In genomic region chr2:73726657-73727056, GRCh38 we compare ENCODE assay signal across 5 cellular contexts. TPM values are rescaled to one million over a fixed set of nuclear protein-coding genes. Genes with fewer than 3 reads are reported as not detected.
"Had no signal": no experiment of that assay in that cellular context is flagged by ENCODE, and none has a peak within 500 bp of the region (broad histone marks: within the 10 kb centered on the region; RNA-seq: fewer than 3 reads in every experiment).

No MANE protein-coding gene starts in this region.

RNA-seq across cellular contexts. Expression of gene C2orf78, which starts 57.3 kb away (rescaled TPM):
- total RNA-seq: HepG2, HT-29, HT1080, IMR-90 had no signal
- polyA plus RNA-seq: HepG2, IgD-negative memory B cell had no signal
